ENCODE assay signal across 8 cellular contexts in genomic region chr1:225881081-225882007, GRCh38. TPM values are rescaled to one million over a fixed set of nuclear protein-coding genes. Genes with fewer than 3 reads are reported as not detected.
DNase-seq lines count a peak whose midpoint lies in the region; ATAC-seq, FAIRE-seq and TF ChIP-seq lines count a peak whose summit lies in the region.

No MANE protein-coding gene starts in this region.

- no peaks in the 10 kb centered on the region for H3K36me3 ChIP-seq in SK-N-MC (ENCODE audit: insufficient read depth, low read length)
- no peaks in the 10 kb centered on the region for H3K36me3 ChIP-seq in small intestine (ENCODE audit: control insufficient read depth in 2 of 2, insufficient read depth in 2 of 2, low read length in 2 of 2)

- DNase-seq in CD4-positive, alpha-beta T cell, result peak; percentile 28 to 64 (median 48)
- DNase-seq in HFF-Myc (ENCODE audit: extremely low read depth, low read depth) (no peak), SK-N-MC (ENCODE audit: low read depth, low spot score) (no peak), MCF 10A (ENCODE audit: unreplicated experiment) (peak; percentile 65), immature natural killer cell (peak; percentile 39 to 45 (median 42)), small intestine (peak; percentile 76), NCI-H2227 treated with DMSO at 0.1 percent for 48 hours (lab: John Stamatoyannopoulos, UW) (no peak), frontal cortex (ENCODE audit: low spot score in 2 of 2) (no peak)

- intact Hi-C loops in CD4-positive, alpha-beta T cell (cut with DNase I, micrococcal nuclease), result loop anchor here (1.0 to 10.0 kb wide), 7 partner anchors 15 to 183 kb away; partner anchors contain the start of genes H3-3A (in 1 of the 2) and SRP9 (in 1 of the 2)
- intact Hi-C loops in MCF 10A (cut with micrococcal nuclease), result loop anchor here (1.0 to 2.0 kb wide), 4 partner anchors 43 to 104 kb away; partner anchors contain the start of genes EPHX1, PYCR2 and SRP9

- H3K36me3 Mint-ChIP-seq in CD4-positive, alpha-beta T cell (ENCODE audit: low read depth), result peaks cover 60% of the 10 kb centered on the region
- H3K36me3 Mint-ChIP-seq in MCF 10A (ENCODE audit: insufficient read depth, unreplicated experiment), result peaks cover 8% of the 10 kb centered on the region
- H3K36me3 Mint-ChIP-seq in immature natural killer cell, result peaks cover 0 to 15% (median 8%) of the 10 kb centered on the region in 3 donors

- BruUV-seq in MCF 10A (replicated peaks; lab: Mats Ljungman, UMichigan), result no TSS peak

- peak overlapping the region; percentile 62 for H3K4me3 ChIP-seq in HFF-Myc (replicated peaks; ENCODE audit: low read depth, low read length)
- H3K4me3 ChIP-seq in SK-N-MC, result peak overlapping the region; percentile 93
- H3K4me3 ChIP-seq in small intestine (ENCODE audit: low read depth in 1 of 2, low read length in 2 of 2), result peak overlapping the region; percentile 81 to 88

- no peaks in the 10 kb centered on the region for H3K27me3 Mint-ChIP-seq in CD4-positive, alpha-beta T cell
- no peaks in the 10 kb centered on the region for H3K27me3 Mint-ChIP-seq in MCF 10A (ENCODE audit: insufficient read depth, unreplicated experiment)
- peaks cover 1 to 6% (median 2%) of the 10 kb centered on the region in 3 donors for H3K27me3 Mint-ChIP-seq in immature natural killer cell (ENCODE audit: low read depth in 3 of 3)

- peak overlapping the region; percentile 87 for H3K27ac ChIP-seq in CD4-positive, alpha-beta T cell (ENCODE audit: low read depth, low read length)
- H3K27ac ChIP-seq in SK-N-MC, result no peak overlapping the region
- peak overlapping the region; percentile 87 to 97 for H3K27ac ChIP-seq in small intestine (ENCODE audit: low read depth in 1 of 2, low read length in 1 of 2)

- peak overlapping the region; percentile 97 for H3K4me3 Mint-ChIP-seq in CD4-positive, alpha-beta T cell
- H3K4me3 Mint-ChIP-seq in MCF 10A (ENCODE audit: unreplicated experiment) (peak overlapping the region; percentile 91), immature natural killer cell (peak overlapping the region; percentile 91 to 95 (median 93))

- H3K27ac Mint-ChIP-seq in CD4-positive, alpha-beta T cell, result peak overlapping the region; percentile 86
- H3K27ac Mint-ChIP-seq in MCF 10A (ENCODE audit: low read depth, unreplicated experiment) (peak overlapping the region; percentile 82), immature natural killer cell (peak overlapping the region; percentile 80 to 97 (median 91))

- CTCF ChIA-PET in CD4-positive, alpha-beta T cell (lab: Charles Lee), result interaction anchor here (1.0 to 3.8 kb wide), 8 partner anchors 8 to 104 kb away, joined by 3 to 21 read pairs (median 5); partner anchors contain the start of genes PYCR2 and SRP9
- CTCF ChIA-PET in MCF 10A (lab: Yijun Ruan, JAX), result interaction anchor here (0.6 to 6.7 kb wide), 28 partner anchors 10 to 531 kb away, joined by 3 to 43 read pairs (median 6); partner anchors contain the start of genes EPHX1, PYCR2 and SRP9

- no peaks in the 10 kb centered on the region for H3K9me3 ChIP-seq in CD4-positive, alpha-beta T cell (ENCODE audit: control insufficient read depth, low read length)
- no peaks in the 10 kb centered on the region for H3K9me3 ChIP-seq in SK-N-MC (ENCODE audit: low read depth, low read length)
- H3K9me3 ChIP-seq in small intestine (ENCODE audit: control insufficient read depth, low read depth), result no peaks in the 10 kb centered on the region

- no peaks in the 10 kb centered on the region for H3K27me3 ChIP-seq in CD4-positive, alpha-beta T cell (ENCODE audit: control insufficient read depth, insufficient read depth, low read length)
- no peaks in the 10 kb centered on the region for H3K27me3 ChIP-seq in small intestine (ENCODE audit: control insufficient read depth in 2 of 2, insufficient read depth in 2 of 2, low read length in 2 of 2)

- 1 to 6% (median 4%) methylated on average over 26 to 28 of the region's 28 CpGs for WGBS in small intestine, 3 donors

- H3K9ac ChIP-seq in SK-N-MC (ENCODE audit: insufficient read length), result peak overlapping the region; percentile 77

- TF ChIP-seq CTCF in CD4-positive, alpha-beta T cell (IDR thresholded peaks at IDR 0.05), result no peak
- TF ChIP-seq CTCF in HFF-Myc (IDR thresholded peaks at IDR 0.05; ENCODE audit: low read depth, low read length, missing control alignments) (no peak), MCF 10A (IDR thresholded peaks at IDR 0.05; ENCODE audit: unreplicated experiment) (no peak)

- H3K4me1 ChIP-seq in small intestine (ENCODE audit: control insufficient read depth in 2 of 2, insufficient read depth in 1 of 2, low read depth in 1 of 2, low read length in 1 of 2), result peaks cover 5 to 24% of the 10 kb centered on the region in 2 donors

- FAIRE-seq in small intestine (lab: Jason Lieb, UNC), result no peak
- no peak for FAIRE-seq in frontal cortex (lab: Jason Lieb, UNC)

- POLR2A ChIA-PET in CD4-positive, alpha-beta T cell (lab: Charles Lee), result interaction anchor here (1.0 to 13.0 kb wide), 29 partner anchors 7 to 1699 kb away, joined by 3 to 427 read pairs (median 6); partner anchors contain the start of genes DEGS1, EPHX1, H3-3A and PYCR2
- POLR2A ChIA-PET in MCF 10A (lab: Yijun Ruan, JAX), result interaction anchor here (0.6 to 8.6 kb wide), 34 partner anchors 10 to 454 kb away, joined by 3 to 263 read pairs (median 4); partner anchors contain the start of genes EPHX1, LBR, LEFTY2 and PYCR2

- H3K9me3 Mint-ChIP-seq in CD4-positive, alpha-beta T cell, result no peaks in the 10 kb centered on the region
- H3K9me3 Mint-ChIP-seq in MCF 10A (ENCODE audit: unreplicated experiment) (no peaks in the 10 kb centered on the region), immature natural killer cell (no peaks in the 10 kb centered on the region)

- peaks cover 54% of the 10 kb centered on the region for H3K4me1 Mint-ChIP-seq in CD4-positive, alpha-beta T cell (ENCODE audit: low read depth)
- H3K4me1 Mint-ChIP-seq in MCF 10A (ENCODE audit: insufficient read depth, unreplicated experiment) (peaks cover 52% of the 10 kb centered on the region), immature natural killer cell (peaks cover 41 to 59% of the 10 kb centered on the region in 2 donors)

- peak; percentile 46 for ATAC-seq in CD4-positive, alpha-beta T cell (ENCODE audit: poor library complexity)

RNA-seq across cellular contexts. Expression of gene TMEM63A, which starts 0.8 kb away (rescaled TPM):
- total RNA-seq in CD4-positive, alpha-beta T cell, result 100 to 1,000 TPM; 199 to 204 TPM
- 52.1 and 71.2 TPM in 2 replicates for total RNA-seq in MCF 10A (2022)
- 10 to 100 TPM; 10.1 to 27.4 (median 11.1) TPM for polyA plus RNA-seq in immature natural killer cell
- 10 to 100 TPM in 2 of 3 donors, 1 to 10 TPM in 1; 5.1 to 52.2 (median 17.9) TPM for polyA plus RNA-seq in small intestine
- 0.82 TPM for total RNA-seq in frontal cortex

RNA-seq across cellular contexts. Expression of gene LEFTY1, which starts 7.6 kb away (rescaled TPM):
- not detected for total RNA-seq in CD4-positive, alpha-beta T cell
- total RNA-seq in MCF 10A (2022) (not detected in 2 replicates), frontal cortex (0.41 TPM)
- polyA plus RNA-seq in immature natural killer cell (not detected), small intestine (under 1 TPM in 1 of 3 donors, not detected in 2; 0.19 TPM)

RNA-seq across cellular contexts. Expression of gene PYCR2, which starts 42.7 kb away (rescaled TPM):
- total RNA-seq in CD4-positive, alpha-beta T cell, result 10 to 100 TPM; 24.1 to 26.2 TPM
- total RNA-seq in MCF 10A (2022), result 172 and 173 TPM in 2 replicates
- polyA plus RNA-seq in immature natural killer cell, result 100 to 1,000 TPM in 1 of 3 donors, 10 to 100 TPM in 2; 62.0 to 106 (median 72.0) TPM
- polyA plus RNA-seq in small intestine, result 10 to 100 TPM; 31.9 to 68.0 (median 32.9) TPM
- total RNA-seq in frontal cortex, result 14.3 TPM

RNA-seq across cellular contexts. Expression of gene LEFTY2, which starts 59.7 kb away (rescaled TPM):
- not detected for total RNA-seq in CD4-positive, alpha-beta T cell
- total RNA-seq in MCF 10A (2022) (not detected in 2 replicates), frontal cortex (under 0.01 TPM)
- polyA plus RNA-seq in immature natural killer cell (not detected), small intestine (under 1 TPM in 1 of 3 donors, not detected in 2; 0.01 TPM)

Comparison
In these comparisons a context has a peak if more than half of its experiments do, and no peak if none do; other contexts are left out.
1. DNase-seq: peak in CD4-positive, alpha-beta T cell (10 of 10), MCF 10A (single experiment), immature natural killer cell (3 of 3) and small intestine (single experiment); none in HFF-Myc (single experiment), SK-N-MC (single experiment), NCI-H2227 treated with DMSO at 0.1 percent for 48 hours (single experiment) and frontal cortex (0 of 2).
2. RNA of gene TMEM63A, which starts 0.8 kb away (total RNA-seq): 199 to 204 TPM in CD4-positive, alpha-beta T cell and 52.1 to 71.2 TPM in MCF 10A; 0.82 TPM in frontal cortex (single experiment); every median in the first group is over 10 times any median in the second.
3. Peak in every context shown above with its lines, with median percentiles within 50 percentile points of each other: H3K27ac Mint-ChIP-seq, H3K4me3 Mint-ChIP-seq and H3K4me3 ChIP-seq.